ENCODE assay signal across 9 cellular contexts in genomic region chr4:163164591-163164990, GRCh38. TPM values are rescaled to one million over a fixed set of nuclear protein-coding genes. Genes with fewer than 3 reads are reported as not detected.
A peak's percentile ranks its signal among the peaks of the same experiment; 100 is the strongest.
DNase-seq lines count a peak whose midpoint lies in the region; ATAC-seq, FAIRE-seq and TF ChIP-seq lines count a peak whose summit lies in the region.
"Had no signal": no experiment of that assay in that cellular context is flagged by ENCODE, and none has a peak within 500 bp of the region (broad histone marks: within the 10 kb centered on the region; RNA-seq: fewer than 3 reads in every experiment).

No MANE protein-coding gene starts in this region.

- H3K36me3 ChIP-seq in BJ (ENCODE audit: control insufficient read depth, insufficient read depth, low read length) (no peaks in the 10 kb centered on the region), Karpas-422 (ENCODE audit: insufficient read depth, low read length) (peaks cover 45% of the 10 kb centered on the region), GM12878 (ENCODE audit: control insufficient read depth in 2 of 2, insufficient read depth in 2 of 2, low read length in 1 of 2) (peaks cover 0 to 2% of the 10 kb centered on the region in 2 experiments; a peak in 1 of 4 replicates), muscle layer of duodenum (ENCODE audit: control insufficient read depth in 1 of 2, insufficient read depth in 2 of 2, low read length in 2 of 2) (peaks cover 4 to 5% of the 10 kb centered on the region in 2 donors)

- no TSS peak for BruUV-seq in GM12878 (replicated peaks; lab: Mats Ljungman, UMichigan)

- H3K4me3 ChIP-seq in BJ (ENCODE audit: low read depth, low read length) (peak overlapping the region; percentile 97; the same call in 1 of the 2 replicates), Karpas-422 (ENCODE audit: low read length) (peak overlapping the region; percentile 75), GM12878 (peak overlapping the region; percentile 81), muscle layer of duodenum (ENCODE audit: low read depth in 1 of 2, low read length in 2 of 2) (peak overlapping the region; percentile 84 to 85)

- TF ChIP-seq RAD21 in GM12878 (IDR thresholded peaks at IDR 0.05; ENCODE audit: insufficient read depth, low read depth, low read length): no peak

- CTCF ChIA-PET in BJ (lab: Yijun Ruan, JAX) (no interaction called here), GM12878 (lab: Yijun Ruan, JAX) (interaction anchor here (1.0 to 1.5 kb wide), 2 partner anchors 19 to 383 kb away, joined by 3 to 4 read pairs; no protein-coding TSS in a partner anchor)

- DNase-seq in BJ (ENCODE audit: low read depth) (no peak), Karpas-422 (no peak), GM12878 (ENCODE audit: low read depth, low spot score) (no peak), NCI-H1105 (lab: John Stamatoyannopoulos, UW) (no peak), NCI-H526 (lab: John Stamatoyannopoulos, UW) (no peak), SHP77 (lab: John Stamatoyannopoulos, UW) (no peak)
- DNase-seq: activated naive CD4-positive, alpha-beta T cell treated with anti-CD3 and anti-CD28 coated beads, Interleukin-2, amount 50 U/mL, for 16 hours had no signal

- no peak for TF ChIP-seq POLR2A in GM12878 (IDR thresholded peaks at IDR 0.05; ENCODE audit: low read depth, low read length)

- SMC1A ChIA-PET in GM12878 (lab: Charles Lee; ENCODE audit: uncharacterized antibody, unreplicated experiment): no interaction called here

- RAD21 ChIA-PET in GM12878 (lab: Charles Lee; ENCODE audit: unreplicated experiment): no interaction called here

- in situ Hi-C loops in GM12878 (cut with MboI): loop anchor here (10.0 to 25.0 kb wide), 2 partner anchors 330 to 1773 kb away; partner anchors contain the start of gene TMA16

- 0 out of 2 replicates have a peak, but pooled peaks cover 8% of the 10 kb centered on the region for H4K20me1 ChIP-seq in Karpas-422 (ENCODE audit: insufficient read depth, low read depth, low read length)
- H4K20me1 ChIP-seq in GM12878 (ENCODE audit: control insufficient read depth, insufficient read depth): no peaks in the 10 kb centered on the region

- no peak overlapping the region for H3K27ac ChIP-seq in Karpas-422 (ENCODE audit: low read length)
- no peak overlapping the region for H3K27ac ChIP-seq in GM12878 (ENCODE audit: control insufficient read depth, insufficient read depth)
- no peak overlapping the region for H3K27ac ChIP-seq in muscle layer of duodenum (ENCODE audit: low read length)

- POLR2A ChIA-PET in BJ (lab: Charles Lee) (no interaction called here), GM12878 (lab: Charles Lee) (no interaction called here)

- H3K79me2 ChIP-seq in Karpas-422 (ENCODE audit: low read length) (peaks cover 71% of the 10 kb centered on the region), GM12878 (ENCODE audit: control insufficient read depth, insufficient read depth, low read length) (peaks cover 51% of the 10 kb centered on the region)

- ATAC-seq in GM12878 (no peak), HG03159 (IDR thresholded peaks at IDR 0.05; ENCODE audit: unreplicated experiment) (no peak)

- H3K4me2 ChIP-seq in Karpas-422 (ENCODE audit: low read depth, low read length, poor library complexity, severe bottlenecking) (peak overlapping the region; percentile 81), GM12878 (ENCODE audit: control insufficient read depth, insufficient read depth) (peak overlapping the region; percentile 94)

- peaks cover 5% of the 10 kb centered on the region; the same call in 1 of the 2 replicates for H3K9me2 ChIP-seq in Karpas-422 (replicated peaks; ENCODE audit: insufficient read depth, low read length)

- no peaks in the 10 kb centered on the region for H3K27me3 ChIP-seq in BJ (ENCODE audit: control insufficient read depth, insufficient read depth, low read length)
- no peaks in the 10 kb centered on the region for H3K27me3 ChIP-seq in Karpas-422 (ENCODE audit: low read length)
- no peaks in the 10 kb centered on the region for H3K27me3 ChIP-seq in GM12878 (replicated peaks in 1 of 2; ENCODE audit: control insufficient read depth in 2 of 2, insufficient read depth in 2 of 2, low read length in 1 of 2)
- H3K27me3 ChIP-seq in muscle layer of duodenum (ENCODE audit: low read depth, low read length): no peaks in the 10 kb centered on the region

- intact Hi-C loops in GM12878 (cut with micrococcal nuclease; ENCODE audit: unreplicated experiment): no loop called here

- H2AFZ ChIP-seq in Karpas-422 (ENCODE audit: low read length): no peak overlapping the region
- H2AFZ ChIP-seq in GM12878 (ENCODE audit: control insufficient read depth, low read depth, low read length): no peak overlapping the region

- peaks cover 26% of the 10 kb centered on the region for H3K4me1 ChIP-seq in Karpas-422 (ENCODE audit: low read length)
- H3K4me1 ChIP-seq in GM12878 (ENCODE audit: control insufficient read depth, insufficient read depth, low read length): 0 out of 2 replicates have a peak, but pooled peaks cover 3% of the 10 kb centered on the region
- H3K4me1 ChIP-seq in muscle layer of duodenum (ENCODE audit: control insufficient read depth in 1 of 2, insufficient read depth in 2 of 2, low read length in 2 of 2): peaks cover 17 to 25% of the 10 kb centered on the region in 2 donors

- 7% methylated on average over 3 of the region's 3 CpGs for WGBS in GM12878 (ENCODE audit: insufficient coverage, insufficient replicate concordance, low lambda C conversion rate, missing lambda C conversion rate)

- TF ChIP-seq CTCF in BJ (IDR thresholded peaks at IDR 0.05; ENCODE audit: insufficient read depth, low read depth, low read length): no peak
- no peak for TF ChIP-seq CTCF in GM12878 (IDR thresholded peaks at IDR 0.05 in 2 of 3, conservative IDR thresholded peaks at IDR 0.05 in 1 of 3; ENCODE audit: control insufficient read depth in 2 of 3, extremely low read depth in 1 of 3, insufficient read depth in 1 of 3, low read depth in 3 of 3, low read length in 3 of 3)

- no peaks in the 10 kb centered on the region for H3K9me3 ChIP-seq in Karpas-422 (ENCODE audit: low read length)
- no peaks in the 10 kb centered on the region for H3K9me3 ChIP-seq in GM12878 (replicated peaks; ENCODE audit: control insufficient read depth, insufficient read depth, low read length)
- H3K9me3 ChIP-seq in muscle layer of duodenum (ENCODE audit: control insufficient read depth in 1 of 2, low read length in 2 of 2): no peaks in the 10 kb centered on the region

- TF ChIP-seq EP300 in GM12878 (IDR thresholded peaks at IDR 0.05; ENCODE audit: borderline replicate concordance in 1 of 2, control insufficient read depth in 1 of 2, low read depth in 2 of 2, low read length in 2 of 2): no peak

- H3K9ac ChIP-seq in Karpas-422 (ENCODE audit: low read length): peak overlapping the region; percentile 80
- no peak overlapping the region for H3K9ac ChIP-seq in GM12878 (ENCODE audit: control insufficient read depth, insufficient read depth, low read length)

- FAIRE-seq in GM12878 (lab: Jason Lieb, UNC): no peak

TF ChIP-seq in GM12878, 131 proteins besides CTCF, POLR2A, EP300 and RAD21:
- TF ChIP-seq STAT1 (conservative IDR thresholded peaks at IDR 0.05) (no peak), FOXK2 (IDR thresholded peaks at IDR 0.05) (no peak), SMC3 (IDR thresholded peaks at IDR 0.05; ENCODE audit: borderline replicate concordance, low read length) (no peak), BMI1 (IDR thresholded peaks at IDR 0.05; ENCODE audit: borderline replicate concordance) (no peak), DPF2 (IDR thresholded peaks at IDR 0.05) (no peak), SRF (IDR thresholded peaks at IDR 0.05; ENCODE audit: low read depth in 2 of 2, low read length in 2 of 2) (no peak), CREB1 (IDR thresholded peaks at IDR 0.05; ENCODE audit: low read depth) (no peak), MTA3 (IDR thresholded peaks at IDR 0.05; ENCODE audit: borderline replicate concordance, low read length) (no peak), LARP7 (IDR thresholded peaks at IDR 0.05) (no peak)

RNA-seq across cellular contexts. Expression of gene NAF1, which starts 2.1 kb away (rescaled TPM):
- polyA plus RNA-seq in BJ (2011; rRNA removed): 3.7 and 6.0 TPM in 2 replicates
- polyA minus RNA-seq in BJ (2011; rRNA and poly(A)+ RNA removed): 4.5 TPM in 2 replicates
- total RNA-seq in Karpas-422 (2014; rRNA removed; shearing (Covaris generic); ENCODE audit: low replicate concordance): 31.9 and 33.1 TPM in 2 replicates
- total RNA-seq in GM12878 (2013; cell fraction: nucleolus; rRNA removed): 38.8 and 44.1 TPM in 2 replicates
- 13.6 and 15.4 TPM in 2 replicates for total RNA-seq in GM12878 (2014; rRNA removed)
- total RNA-seq in GM12878 (2014; rRNA removed; fragmentation: Illumina TruSeq; extraction: Trizol): 8.2 and 9.4 TPM in 2 replicates
- total RNA-seq in GM12878 (2021): 19.3 and 22.2 TPM in 2 replicates
- polyA plus RNA-seq in GM12878 (2011; ENCODE audit: low read depth): 2.8 TPM
- polyA plus RNA-seq in GM12878 (2011; rRNA removed): 9.1 and 10.4 TPM in 2 replicates
- polyA plus RNA-seq in GM12878 (2011; cell fraction: cytosol; rRNA removed): 3.8 and 4.1 TPM in 2 replicates
- polyA plus RNA-seq in GM12878 (2011; cell fraction: nucleus; rRNA removed): 6.7 and 7.2 TPM in 2 replicates
- 8.4 and 10.5 TPM in 2 replicates for polyA plus RNA-seq in GM12878 (2012)
- polyA plus RNA-seq in GM12878 (2014; fragmentation: Illumina TruSeq; extraction: Trizol): 12.7 and 14.8 TPM in 2 replicates
- 1 to 10 TPM; 1.0 to 2.4 TPM for polyA plus RNA-seq in GM12878 (2014; fragmentation: Nextera tagmentation; extraction: Ambion mirVana)
- polyA plus RNA-seq in GM12878 (2014; rRNA removed): 10.2 and 10.3 TPM in 2 replicates
- 1 to 10 TPM; 8.2 to 10.0 TPM for polyA plus RNA-seq in GM12878 (2016; fragmentation: Nextera tagmentation; extraction: Ambion mirVana)
- polyA minus RNA-seq in GM12878 (2011; rRNA and poly(A)+ RNA removed): 5.5 and 6.6 TPM in 2 replicates
- polyA minus RNA-seq in GM12878 (2011; cell fraction: cytosol; rRNA and poly(A)+ RNA removed): 4.1 and 6.9 TPM in 2 replicates
- 22.6 and 35.7 TPM in 2 replicates for polyA minus RNA-seq in GM12878 (2011; cell fraction: nucleus; rRNA and poly(A)+ RNA removed)
